Comparison of ENCODE assay signal across 24 cellular contexts in genomic region chr13:110772091-110772984, GRCh38.
"Had no signal": no experiment of that assay in that cellular context is flagged by ENCODE, and none has a peak within 500 bp of the region (broad histone marks: within the 10 kb centered on the region; RNA-seq: fewer than 3 reads in every experiment).

No MANE protein-coding gene starts in this region.

- DNase-seq: activated CD4-positive, alpha-beta T cell treated with anti-CD3 and anti-CD28 coated beads for 48 hours; activated CD4-positive, alpha-beta T cell treated with anti-CD3 and anti-CD28 coated beads, Interleukin-2, amount 50 U/mL, for 4 hours; activated CD4-positive, CD25-positive, alpha-beta regulatory T cell treated with anti-CD3 and anti-CD28 coated beads, Interleukin-2, amount 50 U/mL, for 72 hours; activated CD8-positive, alpha-beta memory T cell treated with anti-CD3 and anti-CD28 coated beads, Interleukin-2, amount 50 U/mL, for 48 hours; activated CD8-positive, alpha-beta T cell treated with anti-CD3 and anti-CD28 coated beads, Interleukin-2, amount 10 ng/mL, durations not matched to agents 7 days and 5 days; activated naive CD4-positive, alpha-beta T cell treated with anti-CD3 and anti-CD28 coated beads, Interleukin-2, amount 50 U/mL, for 16 hours; activated naive CD8-positive, alpha-beta T cell treated with anti-CD3 and anti-CD28 coated beads, Interleukin-2, amount 10 ng/mL, durations not matched to agents 7 days and 5 days; activated T-cell treated with anti-CD3 and anti-CD28 coated beads, Interleukin-2, amount 50 U/mL, for 1 hour; adrenal gland; aorta; caudate nucleus; KBM-7; MG63; NCI-H1105; NCI-H1436; NCI-H1694 treated with DMSO at 0.1 percent for 48 hours; NCI-H2029 treated with DMSO at 0.1 percent for 48 hours; NCI-H345; NCI-H510A; NCI-H69; NK-92 treated with Interleukin-12 subunit alpha and Interleukin-12 subunit beta, amount 100 ng/mL, for 24 hours; Peyer's patch; SHP77 treated with DMSO at 0.1 percent for 48 hours had no signal

- H3K27ac ChIP-seq: Peyer's patch had no signal

- H3K36me3 ChIP-seq: adrenal gland, breast epithelium, MG63, Peyer's patch had no signal

- H3K4me3 ChIP-seq: adrenal gland, breast epithelium, MG63, Peyer's patch had no signal

- H3K27me3 ChIP-seq: adrenal gland, breast epithelium, Peyer's patch had no signal

- H3K9me3 ChIP-seq: adrenal gland, breast epithelium, MG63, Peyer's patch had no signal
